8 cellular contexts compared by ENCODE assay signal in the genomic region with DNA sequence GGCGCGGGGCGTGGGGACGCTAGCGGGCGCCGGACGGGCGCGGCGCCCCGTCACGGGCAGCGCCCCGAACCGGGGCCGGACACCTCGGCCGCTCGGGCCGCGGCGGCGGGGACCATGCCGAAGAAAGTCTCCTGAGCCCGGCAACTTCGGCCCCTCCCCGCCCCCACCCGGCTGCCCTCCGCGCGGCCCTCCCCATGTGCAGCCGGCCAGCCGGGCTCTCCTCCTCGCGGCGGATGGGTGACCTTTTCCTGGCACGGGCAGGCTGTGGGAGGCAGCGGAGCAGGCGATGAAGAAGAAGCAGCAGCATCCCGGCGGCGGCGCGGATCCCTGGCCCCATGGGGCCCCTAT. TPM values are rescaled to one million over a fixed set of nuclear protein-coding genes. Genes with fewer than 3 reads are reported as not detected.
DNase-seq lines count a peak whose midpoint lies in the region; ATAC-seq and TF ChIP-seq lines count a peak whose summit lies in the region.

No MANE protein-coding gene starts in this region.

- H3K27me3 Mint-ChIP-seq in activated B cell treated with CpG ODN at 0.5 μM for 24 hours: no peaks in the 10 kb centered on the region
- peaks cover 65 to 82% (median 69%) of the 10 kb centered on the region in 5 donors for H3K27me3 Mint-ChIP-seq in naive thymus-derived CD4-positive, alpha-beta T cell

- POLR2A ChIA-PET in activated B cell treated with CpG ODN at 0.5 μM for 24 hours (lab: Charles Lee): interaction anchor here (0.7 to 5.2 kb wide), 10 partner anchors 12 to 169 kb away, joined by 3 to 139 read pairs (median 5); no protein-coding TSS in a partner anchor
- POLR2A ChIA-PET in naive thymus-derived CD4-positive, alpha-beta T cell (lab: Charles Lee): no interaction called here

- H3K36me3 Mint-ChIP-seq in activated B cell treated with CpG ODN at 0.5 μM for 24 hours (ENCODE audit: low read depth): peaks cover 3% of the 10 kb centered on the region
- H3K36me3 Mint-ChIP-seq in naive thymus-derived CD4-positive, alpha-beta T cell: no peaks in the 10 kb centered on the region

- H3K4me1 ChIP-seq in naive thymus-derived CD4-positive, alpha-beta T cell (ENCODE audit: control insufficient read depth in 2 of 2, insufficient read depth in 2 of 2, low read length in 2 of 2): peaks cover 0 to 14% of the 10 kb centered on the region in 2 donors

- H3K27ac ChIP-seq in naive thymus-derived CD4-positive, alpha-beta T cell (ENCODE audit: low read depth, low read length): no peak overlapping the region

- peak overlapping the region; percentile 78 for H3K27ac Mint-ChIP-seq in activated B cell treated with CpG ODN at 0.5 μM for 24 hours
- no peak overlapping the region for H3K27ac Mint-ChIP-seq in naive thymus-derived CD4-positive, alpha-beta T cell

- H3K4me3 ChIP-seq in GM08714 (ENCODE audit: low read length): peak overlapping the region; percentile 83
- peak overlapping the region; percentile 59 for H3K4me3 ChIP-seq in naive thymus-derived CD4-positive, alpha-beta T cell (ENCODE audit: low read length)

- intact Hi-C loops in activated B cell treated with CpG ODN at 0.5 μM for 24 hours (cut with micrococcal nuclease): loop anchor here (2.0 to 5.0 kb wide), 2 partner anchors 34 to 135 kb away; no protein-coding TSS in a partner anchor
- intact Hi-C loops in naive thymus-derived CD4-positive, alpha-beta T cell (cut with micrococcal nuclease): loop anchor here (1.0 to 10.0 kb wide), 4 partner anchors 13 to 688 kb away; no protein-coding TSS in a partner anchor

- peaks cover 42% of the 10 kb centered on the region for H3K4me1 Mint-ChIP-seq in activated B cell treated with CpG ODN at 0.5 μM for 24 hours
- H3K4me1 Mint-ChIP-seq in naive thymus-derived CD4-positive, alpha-beta T cell: peaks cover 12 to 22% (median 16%) of the 10 kb centered on the region in 7 donors

- peaks cover 0 to 10% of the 10 kb centered on the region in 2 donors for H3K27me3 ChIP-seq in naive thymus-derived CD4-positive, alpha-beta T cell (ENCODE audit: control insufficient read depth in 2 of 2, insufficient read depth in 2 of 2, low read length in 2 of 2)

- H3K9me3 ChIP-seq in naive thymus-derived CD4-positive, alpha-beta T cell (ENCODE audit: control insufficient read depth in 2 of 3, low read length in 3 of 3): no peaks in the 10 kb centered on the region

- peak overlapping the region; percentile 95 for H3K4me3 Mint-ChIP-seq in activated B cell treated with CpG ODN at 0.5 μM for 24 hours
- H3K4me3 Mint-ChIP-seq in naive thymus-derived CD4-positive, alpha-beta T cell: peak overlapping the region; percentile 31 to 95 (median 70)

- H3K36me3 ChIP-seq in naive thymus-derived CD4-positive, alpha-beta T cell (ENCODE audit: control insufficient read depth in 2 of 3, insufficient read depth in 3 of 3, low read length in 3 of 3): no peaks in the 10 kb centered on the region

- ATAC-seq in HG02884 (IDR thresholded peaks at IDR 0.05; ENCODE audit: unreplicated experiment) (peak; percentile 25), activated B cell treated with CpG ODN at 0.5 μM for 24 hours (ENCODE audit: low read depth) (no peak), HG03280 (IDR thresholded peaks at IDR 0.05; ENCODE audit: unreplicated experiment) (no peak), GM19324 (IDR thresholded peaks at IDR 0.05; ENCODE audit: low FRiP score, unreplicated experiment) (no peak)
- ATAC-seq in naive thymus-derived CD4-positive, alpha-beta T cell: peak; percentile 8

- DNase-seq in activated B cell treated with CpG ODN at 0.5 μM for 24 hours: no peak
- peak; percentile 33 for DNase-seq in fibroblast of peridontal ligament (ENCODE audit: extremely low read depth)
- peak in 1 of 9 donors; percentile 44 for DNase-seq in naive thymus-derived CD4-positive, alpha-beta T cell
- no peak for DNase-seq in DMS79 (lab: John Stamatoyannopoulos, UW)

- no peaks in the 10 kb centered on the region for H3K9me3 Mint-ChIP-seq in activated B cell treated with CpG ODN at 0.5 μM for 24 hours
- H3K9me3 Mint-ChIP-seq in naive thymus-derived CD4-positive, alpha-beta T cell: peaks cover 0 to 2% (median 0%) of the 10 kb centered on the region in 11 donors

- CTCF ChIA-PET in activated B cell treated with CpG ODN at 0.5 μM for 24 hours (lab: Charles Lee): interaction anchor here (0.9 to 2.9 kb wide), 7 partner anchors 12 to 169 kb away, joined by 3 to 31 read pairs (median 4); no protein-coding TSS in a partner anchor
- CTCF ChIA-PET in naive thymus-derived CD4-positive, alpha-beta T cell (lab: Charles Lee): interaction anchor here (0.5 kb wide), 1 partner anchor 29 kb away, joined by 3 read pairs; no protein-coding TSS in a partner anchor

- no peak for TF ChIP-seq CTCF in activated B cell treated with CpG ODN at 0.5 μM for 24 hours (IDR thresholded peaks at IDR 0.05)

RNA-seq across cellular contexts. Expression of a gene that starts 0.3 kb away (rescaled TPM):
- total RNA-seq in activated B cell treated with CpG ODN at 0.5 μM for 24 hours: 14.3 and 18.1 TPM in 2 replicates
- total RNA-seq in naive thymus-derived CD4-positive, alpha-beta T cell: 1 to 10 TPM in 1 of 5 experiments, under 1 TPM in 4; 0.35 to 2.6 (median 0.46) TPM
- not detected for polyA plus RNA-seq in naive thymus-derived CD4-positive, alpha-beta T cell

Comparison
In these comparisons a context has a peak if more than half of its experiments do, and no peak if none do; other contexts are left out.
1. ATAC-seq: peak in HG02884 (single experiment) and naive thymus-derived CD4-positive, alpha-beta T cell (single experiment); none in activated B cell treated with CpG ODN at 0.5 μM for 24 hours (single experiment), HG03280 (single experiment) and GM19324 (single experiment).